1 cellular context compared by ENCODE assay signal in the genomic region with DNA sequence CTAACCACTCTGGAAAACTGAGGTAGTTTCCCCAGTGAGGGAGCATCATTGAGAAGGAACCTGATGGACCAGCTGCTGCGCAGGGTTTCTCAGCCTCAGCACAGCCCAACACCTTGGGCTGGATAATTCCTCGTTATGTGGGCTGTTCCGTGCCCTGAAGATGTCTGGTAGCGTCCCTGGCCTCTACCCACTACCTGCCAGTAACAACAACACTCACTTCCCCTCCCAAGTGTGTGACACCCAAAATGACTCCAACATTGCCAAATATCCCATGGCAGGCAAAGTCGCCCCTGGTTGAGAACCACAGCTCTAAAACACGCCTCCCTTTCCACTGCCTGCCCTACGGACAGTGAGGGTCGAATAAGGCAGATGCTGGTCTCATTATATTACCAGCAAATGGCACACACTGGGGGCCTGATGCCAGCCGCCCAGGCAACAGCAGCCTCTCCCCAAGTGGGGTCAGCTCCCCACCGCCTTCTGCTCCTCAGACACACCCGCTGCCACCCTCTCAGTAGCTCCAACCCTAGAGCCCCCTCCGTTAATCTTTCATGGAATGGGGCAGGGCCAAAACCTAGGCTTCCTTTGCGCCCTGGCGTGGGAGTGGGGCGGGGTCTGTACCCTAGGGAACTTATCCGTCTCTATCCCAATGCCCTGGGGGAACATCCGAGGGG.
TF ChIP-seq lines count a peak whose summit lies in the region.

No MANE protein-coding gene starts in this region.

TF ChIP-seq in GM12878, 131 proteins besides CTCF, POLR2A, EP300 and RAD21:
- TF ChIP-seq IKZF1 (conservative IDR thresholded peaks at IDR 0.05) = 0 out of 2 replicates have a peak, but pooled peaks have one; percentile 12
- TF ChIP-seq RUNX3 (IDR thresholded peaks at IDR 0.05; ENCODE audit: low read length) = 0 out of 2 replicates have a peak, but pooled peaks have one; percentile 8
- TF ChIP-seq CBX5 (IDR thresholded peaks at IDR 0.05; ENCODE audit: low read depth) = no peak
- TF ChIP-seq CBX3 (IDR thresholded peaks at IDR 0.05; ENCODE audit: borderline replicate concordance, low read depth) = no peak
- TF ChIP-seq SPI1 (IDR thresholded peaks at IDR 0.05; ENCODE audit: borderline replicate concordance, insufficient read depth, low read depth, low read length) = peak; percentile 56; the same call in 1 of the 2 replicates
